In genomic region chr2:222805591-222806304, GRCh38 we compare ENCODE assay signal across 12 cellular contexts. TPM values are rescaled to one million over a fixed set of nuclear protein-coding genes. Genes with fewer than 3 reads are reported as not detected.
DNase-seq lines count a peak whose midpoint lies in the region; ATAC-seq and TF ChIP-seq lines count a peak whose summit lies in the region.
"Had no signal": no experiment of that assay in that cellular context is flagged by ENCODE, and none has a peak within 500 bp of the region (broad histone marks: within the 10 kb centered on the region; RNA-seq: fewer than 3 reads in every experiment).

No MANE protein-coding gene starts in this region.

- no peaks in the 10 kb centered on the region for H3K79me1 ChIP-seq in mesenchymal stem cell (replicated peaks; ENCODE audit: low read length, poor library complexity, severe bottlenecking)

- no peak overlapping the region for H3K4ac ChIP-seq in mesenchymal stem cell (ENCODE audit: low read depth in 1 of 2, low read length in 2 of 2)

- H3K27me3 ChIP-seq in mesenchymal stem cell (ENCODE audit: control insufficient read depth in 1 of 2, insufficient read depth in 1 of 2, low read length in 2 of 2) = no peaks in the 10 kb centered on the region
- H3K27me3 ChIP-seq: ascending aorta had no signal

- H4K8ac ChIP-seq in mesenchymal stem cell (ENCODE audit: low read length) = no peak overlapping the region

- H2AK5ac ChIP-seq in mesenchymal stem cell (ENCODE audit: low read length, severe bottlenecking) = no peak overlapping the region

- H3K27ac ChIP-seq in epithelial cell of prostate (peak overlapping the region; percentile 94), mesenchymal stem cell (ENCODE audit: low read length, poor library complexity, severe bottlenecking) (no peak overlapping the region)
- H3K27ac ChIP-seq: ascending aorta had no signal

- H2BK15ac ChIP-seq in mesenchymal stem cell (ENCODE audit: low read depth, poor library complexity, severe bottlenecking) = no peak overlapping the region

- no peak for ATAC-seq in GM19395 (IDR thresholded peaks at IDR 0.05; ENCODE audit: unreplicated experiment)
- no peak for ATAC-seq in HG02763 (IDR thresholded peaks at IDR 0.05; ENCODE audit: unreplicated experiment)

- H3K9me3 ChIP-seq in mesenchymal stem cell (ENCODE audit: control insufficient read depth, low read length) = no peaks in the 10 kb centered on the region
- H3K9me3 ChIP-seq: ascending aorta had no signal

- H2BK120ac ChIP-seq in mesenchymal stem cell (ENCODE audit: low read depth, low read length) = no peak overlapping the region

- peak overlapping the region in 1 of 2 experiments; percentile 1 for H3K18ac ChIP-seq in mesenchymal stem cell (ENCODE audit: low read depth in 1 of 2, low read length in 2 of 2)

- no peaks in the 10 kb centered on the region for H3K4me1 ChIP-seq in mesenchymal stem cell (ENCODE audit: control insufficient read depth, insufficient read depth, low read depth, low read length)
- H3K4me1 ChIP-seq: ascending aorta had no signal

- H3K4me3 ChIP-seq in AG10803 (ENCODE audit: low read length) (no peak overlapping the region), mesenchymal stem cell (ENCODE audit: insufficient read depth in 1 of 2, low read depth in 1 of 2, low read length in 2 of 2) (no peak overlapping the region)
- H3K4me3 ChIP-seq: ascending aorta had no signal

- no peak overlapping the region for H4K91ac ChIP-seq in mesenchymal stem cell (ENCODE audit: low read length)

- no peak overlapping the region for H3K9ac ChIP-seq in mesenchymal stem cell (ENCODE audit: low read length)

- no peak overlapping the region for H2AFZ ChIP-seq in mesenchymal stem cell (ENCODE audit: low read depth, low read length)

- WGBS in mesenchymal stem cell = 87% methylated on average over 5 of the region's 8 CpGs

- peak; percentile 38 for DNase-seq in AG10803 (ENCODE audit: low read depth)
- DNase-seq in NCI-H460 (ENCODE audit: extremely low read depth, low read depth) = peak; percentile 84
- peak; percentile 46 for DNase-seq in epithelial cell of prostate (ENCODE audit: low read depth, low spot score)
- DNase-seq in mesenchymal stem cell = peak; percentile 36
- DNase-seq in GM19240 (ENCODE audit: insufficient read length, low spot score) = no peak
- no peak for DNase-seq in GOT3 (lab: John Stamatoyannopoulos, UW)
- DNase-seq: AML-193, NCI-H2029 treated with DMSO at 0.1 percent for 48 hours, posterior cingulate gyrus had no signal

- H3K14ac ChIP-seq in mesenchymal stem cell (ENCODE audit: low read length in 2 of 2) = no peak overlapping the region

- H3K23ac ChIP-seq in mesenchymal stem cell (ENCODE audit: low read length in 2 of 2) = no peak overlapping the region

- TF ChIP-seq CTCF in AG10803 (conservative IDR thresholded peaks at IDR 0.05; ENCODE audit: low read length) = no peak

- no peak overlapping the region for H2BK12ac ChIP-seq in mesenchymal stem cell (ENCODE audit: low read length in 2 of 2)

- no peak overlapping the region for H2BK5ac ChIP-seq in mesenchymal stem cell (ENCODE audit: low read depth, low read length, poor library complexity, severe bottlenecking)

- no peak overlapping the region for H3K4me2 ChIP-seq in mesenchymal stem cell (ENCODE audit: low read length, poor library complexity, severe bottlenecking)

- H3K36me3 ChIP-seq in mesenchymal stem cell (ENCODE audit: control insufficient read depth in 1 of 2, insufficient read depth in 2 of 2, low read depth in 1 of 2, low read length in 2 of 2) = no peaks in the 10 kb centered on the region
- H3K36me3 ChIP-seq: ascending aorta had no signal

RNA-seq across cellular contexts. Expression of gene ACSL3, which starts 55.1 kb away (rescaled TPM):
- total RNA-seq in NCI-H460 (2014; rRNA removed; shearing (Covaris generic)) = 156 and 165 TPM in 2 replicates
- polyA plus RNA-seq in NCI-H460 (2014; cell fraction: nucleus; rRNA removed) = 88.5 and 103 TPM in 2 replicates
- 148 TPM for polyA plus RNA-seq in mesenchymal stem cell (2013, experiment 1 of 2)
- polyA plus RNA-seq in mesenchymal stem cell (2013, experiment 2 of 2) = 157 TPM

Comparison
In these comparisons a context has a peak if more than half of its experiments do, and no peak if none do; other contexts are left out.
1. DNase-seq: peak in AG10803 (single experiment), NCI-H460 (single experiment), epithelial cell of prostate (single experiment) and mesenchymal stem cell (single experiment); none in GM19240 (single experiment) and GOT3 (single experiment).